9 cellular contexts compared by ENCODE assay signal in genomic region chr6:44219053-44219814, GRCh38. TPM values are rescaled to one million over a fixed set of nuclear protein-coding genes. Genes with fewer than 3 reads are reported as not detected.
DNase-seq lines count a peak whose midpoint lies in the region; ATAC-seq, FAIRE-seq and TF ChIP-seq lines count a peak whose summit lies in the region.
"Had no signal": no experiment of that assay in that cellular context is flagged by ENCODE, and none has a peak within 500 bp of the region (broad histone marks: within the 10 kb centered on the region; RNA-seq: fewer than 3 reads in every experiment).

No MANE protein-coding gene starts in this region.

- peak; percentile 79 for TF ChIP-seq POLR2A in GM12892 (IDR thresholded peaks at IDR 0.05; ENCODE audit: low read depth, low read length)

- ATAC-seq in HG02840 (IDR thresholded peaks at IDR 0.05; ENCODE audit: low FRiP score, unreplicated experiment) (peak; percentile 57), left ventricle myocardium superior (peak; percentile 69)

- intact Hi-C loops in left ventricle myocardium superior (cut with micrococcal nuclease), result no loop called here

- H3K4me3 ChIP-seq in AG10803 (ENCODE audit: low read length), result peak overlapping the region; percentile 55

- TF ChIP-seq CTCF in AG10803 (conservative IDR thresholded peaks at IDR 0.05; ENCODE audit: low read length), result no peak

- DNase-seq in AG10803 (ENCODE audit: low read depth) (peak; percentile 27), GM12892 (ENCODE audit: insufficient read length) (peak; percentile 71), NCI-H2227 treated with DMSO at 0.1 percent for 48 hours (lab: John Stamatoyannopoulos, UW) (peak; percentile 78), amniotic epithelial cell (ENCODE audit: low read depth) (peak; percentile 33), left ventricle myocardium superior (peak; percentile 93), pons (ENCODE audit: low spot score) (peak; percentile 46), GDM1 (lab: John Stamatoyannopoulos, UW) (no peak)

- FAIRE-seq in GM12892 (lab: Jason Lieb, UNC), result peak; percentile 69

RNA-seq across cellular contexts. Expression of gene MYMX, which starts 2.5 kb away (rescaled TPM):
- polyA plus RNA-seq in GM12892 (2012; ENCODE audit: missing spikeins), result not detected
- total RNA-seq in left ventricle myocardium superior, result 0.67 TPM
- total RNA-seq: T-helper 1 cell treated with Interleukin-12 subunit alpha and Interleukin-12 subunit beta and Interleukin-4 antibody, amounts not matched to agents 30 ng/mL and 1 ng/mL, for 36 hours had no signal

RNA-seq across cellular contexts. Expression of gene SLC29A1, which starts 4.2 kb away (rescaled TPM):
- polyA plus RNA-seq in GM12892 (2012; ENCODE audit: missing spikeins), result 53.0 TPM
- 217 TPM for total RNA-seq in left ventricle myocardium superior

RNA-seq across cellular contexts. Expression of gene HSP90AB1, which starts 27.7 kb away (rescaled TPM):
- polyA plus RNA-seq in GM12892 (2012; ENCODE audit: missing spikeins), result 974 TPM
- 873 TPM for total RNA-seq in left ventricle myocardium superior

RNA-seq across cellular contexts. Expression of gene SLC35B2, which starts 38.1 kb away (rescaled TPM):
- polyA plus RNA-seq in GM12892 (2012; ENCODE audit: missing spikeins), result 38.8 TPM
- total RNA-seq in left ventricle myocardium superior, result 20.0 TPM

RNA-seq across cellular contexts. Expression of gene NFKBIE, which starts 46.1 kb away (rescaled TPM):
- polyA plus RNA-seq in GM12892 (2012; ENCODE audit: missing spikeins), result 60.4 TPM
- 3.1 TPM for total RNA-seq in left ventricle myocardium superior
